In genomic region chr2:233456111-233456510, GRCh38 we compare ENCODE assay signal across 23 cellular contexts.
"Had no signal": no experiment of that assay in that cellular context is flagged by ENCODE, and none has a peak within 500 bp of the region (broad histone marks: within the 10 kb centered on the region; RNA-seq: fewer than 3 reads in every experiment).

No MANE protein-coding gene starts in this region.

- DNase-seq: activated CD4-positive, alpha-beta T cell treated with anti-CD3 and anti-CD28 coated beads for 1 hour; activated CD4-positive, alpha-beta T cell treated with anti-CD3 and anti-CD28 coated beads, Interleukin-2, amount 50 U/mL, for 1 hour; activated naive CD4-positive, alpha-beta T cell; activated naive CD8-positive, alpha-beta T cell treated with anti-CD3 and anti-CD28 coated beads for 36 hours; activated T-cell treated with anti-CD3 and anti-CD28 coated beads, Interleukin-2, amount 50 U/mL, for 4 hours; amniotic stem cell; esophagus squamous epithelium; heart right ventricle; naive thymus-derived CD4-positive, alpha-beta T cell; stimulated activated CD4-positive, alpha-beta T cell treated with anti-CD3 and anti-CD28 coated beads, Interleukin-4, amount 100 ng/mL, for 24 hours; T-cell; testis; trophoblast cell had no signal

- ATAC-seq: activated T-cell treated with anti-CD3 and anti-CD28 coated beads, Interleukin-2, amount 50 U/mL, for 4 hours; gastrocnemius medialis; heart right ventricle; naive thymus-derived CD4-positive, alpha-beta T cell; SK-N-SH treated with all-trans-retinoic acid at 6 μM for 48 hours; T-cell had no signal

- H3K27ac ChIP-seq: coronary artery, esophagus squamous epithelium, gastrocnemius medialis, heart right ventricle, ovary, testis, vagina had no signal

- H3K27me3 Mint-ChIP-seq: activated naive CD8-positive, alpha-beta T cell treated with anti-CD3 and anti-CD28 coated beads for 36 hours; naive thymus-derived CD4-positive, alpha-beta T cell; T-cell had no signal

- H3K27me3 ChIP-seq: esophagus squamous epithelium, gastrocnemius medialis, heart right ventricle, ovary, testis, vagina had no signal

- H3K4me1 Mint-ChIP-seq: activated naive CD8-positive, alpha-beta T cell treated with anti-CD3 and anti-CD28 coated beads for 36 hours had no signal

- H3K4me3 Mint-ChIP-seq: activated naive CD8-positive, alpha-beta T cell treated with anti-CD3 and anti-CD28 coated beads for 36 hours; activated T-cell treated with anti-CD3 and anti-CD28 coated beads, Interleukin-2, amount 50 U/mL, for 4 hours; naive thymus-derived CD4-positive, alpha-beta T cell; T-cell had no signal

- H3K4me3 ChIP-seq: coronary artery, esophagus squamous epithelium, gastrocnemius medialis, heart right ventricle, lung, ovary, testis, vagina had no signal

- H3K36me3 ChIP-seq: ovary had no signal

- H3K9me3 ChIP-seq: esophagus squamous epithelium, gastrocnemius medialis, heart right ventricle, ovary, testis, vagina had no signal

- H3K27ac Mint-ChIP-seq: activated naive CD8-positive, alpha-beta T cell treated with anti-CD3 and anti-CD28 coated beads for 36 hours; activated T-helper 2 cell treated with anti-CD3 and anti-CD28 coated beads, Interferon-gamma antibody, Interleukin-2, Interleukin-4, amounts not matched to agents 10 μg/mL and 5 μg/mL and 100 μg/mL, durations not matched to agents 14 hours and 24 hours and 36 hours had no signal

- H3K9me3 Mint-ChIP-seq: activated naive CD8-positive, alpha-beta T cell treated with anti-CD3 and anti-CD28 coated beads for 36 hours; activated T-cell treated with anti-CD3 and anti-CD28 coated beads, Interleukin-2, amount 50 U/mL, for 4 hours; activated T-helper 2 cell treated with anti-CD3 and anti-CD28 coated beads, Interferon-gamma antibody, Interleukin-2, Interleukin-4, amounts not matched to agents 10 μg/mL and 5 μg/mL and 100 μg/mL, durations not matched to agents 14 hours and 24 hours and 36 hours; naive thymus-derived CD4-positive, alpha-beta T cell; T-cell had no signal

- FAIRE-seq: bronchial epithelial cell, keratinocyte, TTC549 had no signal

- H3K4me1 ChIP-seq: esophagus squamous epithelium, heart right ventricle, testis, vagina had no signal
